ENCODE assay signal across 1 cellular context in the genomic region with DNA sequence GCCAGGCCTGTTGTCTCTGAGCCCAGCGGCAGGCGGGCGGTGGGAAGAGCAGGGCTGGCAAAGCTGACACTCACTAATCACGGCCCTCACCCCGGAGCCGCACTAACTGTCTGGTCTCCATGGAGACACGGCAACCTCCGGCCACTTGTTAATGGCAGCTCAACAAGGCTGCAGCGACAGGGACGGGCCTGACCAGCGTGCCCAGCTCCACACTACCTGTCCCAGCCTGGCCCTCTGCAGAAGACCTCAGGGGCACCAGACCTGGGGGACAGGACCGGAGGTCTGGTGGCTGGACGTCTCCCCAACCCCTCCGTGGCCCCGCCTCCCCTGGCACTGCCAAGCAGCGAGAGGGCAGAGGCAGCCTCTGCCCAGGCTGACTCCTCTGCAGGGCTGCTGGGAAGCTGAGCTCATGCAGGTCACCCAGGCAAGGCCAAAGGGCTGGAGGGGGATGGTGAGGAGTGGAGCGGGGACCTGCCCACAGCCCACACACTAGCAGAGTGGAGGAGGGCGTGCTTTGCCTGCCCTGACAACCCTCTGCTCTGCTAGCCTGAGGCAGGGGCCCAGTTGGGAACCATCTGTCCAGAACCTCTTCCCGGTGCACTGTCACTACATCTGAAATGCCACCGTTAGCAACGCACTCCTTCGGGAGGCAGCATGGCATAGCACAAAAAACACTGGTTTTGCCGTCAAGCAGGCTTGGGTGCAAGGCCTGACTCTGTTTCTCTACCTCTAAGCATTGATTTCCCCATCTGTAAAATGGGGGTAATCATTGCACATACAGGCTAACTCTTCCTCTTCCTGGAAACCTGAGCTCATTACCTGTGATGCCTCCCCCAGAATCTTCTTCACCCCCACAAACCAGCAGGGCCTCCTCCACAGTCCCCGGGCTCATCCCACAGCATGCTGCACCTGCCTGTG.
TF ChIP-seq lines count a peak whose summit lies in the region.

No MANE protein-coding gene starts in this region.

TF ChIP-seq in HepG2, 621 proteins besides CTCF, POLR2A, EP300 and RAD21 (continued from another document and continues in another):
- TF ChIP-seq TARDBP (CRISPR knock-in tag; IDR thresholded peaks at IDR 0.05) (no peak), WIZ (CRISPR knock-in tag; IDR thresholded peaks at IDR 0.05) (no peak), U2AF2 (IDR thresholded peaks at IDR 0.05; ENCODE audit: low read depth, low read length) (no peak), PAF1 (CRISPR knock-in tag; IDR thresholded peaks at IDR 0.05) (no peak), NRL (CRISPR knock-in tag; IDR thresholded peaks at IDR 0.05; ENCODE audit: borderline replicate concordance) (no peak), MYNN (CRISPR knock-in tag; IDR thresholded peaks at IDR 0.05; ENCODE audit: low read depth) (no peak), PRPF4 (IDR thresholded peaks at IDR 0.05; ENCODE audit: low read depth, low read length, poor library complexity, severe bottlenecking) (no peak), ZNF703 (CRISPR knock-in tag; IDR thresholded peaks at IDR 0.05; ENCODE audit: borderline replicate concordance) (no peak), CBFB (CRISPR knock-in tag; IDR thresholded peaks at IDR 0.05) (no peak), MAFF (IDR thresholded peaks at IDR 0.05; ENCODE audit: low read depth, low read length) (no peak), ZFP1 (CRISPR knock-in tag; IDR thresholded peaks at IDR 0.05) (no peak), HMGA1 (CRISPR knock-in tag; conservative IDR thresholded peaks at IDR 0.05) (no peak), PHF5A (CRISPR knock-in tag; IDR thresholded peaks at IDR 0.05; ENCODE audit: low read depth, unreplicated experiment) (no peak), RCOR2 (CRISPR knock-in tag; IDR thresholded peaks at IDR 0.05) (no peak), ARNT (IDR thresholded peaks at IDR 0.05) (no peak), ZNF709 (CRISPR knock-in tag; IDR thresholded peaks at IDR 0.05) (no peak), MTA1 (CRISPR knock-in tag; IDR thresholded peaks at IDR 0.05; ENCODE audit: borderline replicate concordance) (peak; percentile 73; the same call in 1 of the 2 replicates), SRSF1 (optimal IDR thresholded peaks at IDR 0.05; ENCODE audit: low read depth, low read length) (no peak), RBAK (CRISPR knock-in tag; IDR thresholded peaks at IDR 0.05) (no peak), ZNF577 (CRISPR knock-in tag; IDR thresholded peaks at IDR 0.05; ENCODE audit: borderline replicate concordance, low read depth) (no peak), MAZ (IDR thresholded peaks at IDR 0.05; ENCODE audit: borderline replicate concordance, low read depth, low read length) (no peak), MAZ (CRISPR knock-in tag; IDR thresholded peaks at IDR 0.05; ENCODE audit: low read depth) (peak; percentile 60; the same call in 1 of the 2 replicates), JUN (CRISPR knock-in tag; IDR thresholded peaks at IDR 0.05) (no peak), SUZ12 (IDR thresholded peaks at IDR 0.05; ENCODE audit: low read depth, low read length) (no peak), TBX2 (CRISPR knock-in tag; IDR thresholded peaks at IDR 0.05; ENCODE audit: borderline replicate concordance) (no peak; the same call in 1 of the 2 replicates), ZMYM4 (CRISPR knock-in tag; IDR thresholded peaks at IDR 0.05) (no peak), SP4 (CRISPR knock-in tag; IDR thresholded peaks at IDR 0.05) (peak; percentile 27; the same call in 1 of the 2 replicates)
- TF ChIP-seq, protein P1, sequence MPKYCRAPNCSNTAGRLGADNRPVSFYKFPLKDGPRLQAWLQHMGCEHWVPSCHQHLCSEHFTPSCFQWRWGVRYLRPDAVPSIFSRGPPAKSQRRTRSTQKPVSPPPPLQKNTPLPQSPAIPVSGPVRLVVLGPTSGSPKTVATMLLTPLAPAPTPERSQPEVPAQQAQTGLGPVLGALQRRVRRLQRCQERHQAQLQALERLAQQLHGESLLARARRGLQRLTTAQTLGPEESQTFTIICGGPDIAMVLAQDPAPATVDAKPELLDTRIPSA (CRISPR knock-in tag; IDR thresholded peaks at IDR 0.05; ENCODE audit: borderline replicate concordance) = no peak
- TF ChIP-seq, protein P2, sequence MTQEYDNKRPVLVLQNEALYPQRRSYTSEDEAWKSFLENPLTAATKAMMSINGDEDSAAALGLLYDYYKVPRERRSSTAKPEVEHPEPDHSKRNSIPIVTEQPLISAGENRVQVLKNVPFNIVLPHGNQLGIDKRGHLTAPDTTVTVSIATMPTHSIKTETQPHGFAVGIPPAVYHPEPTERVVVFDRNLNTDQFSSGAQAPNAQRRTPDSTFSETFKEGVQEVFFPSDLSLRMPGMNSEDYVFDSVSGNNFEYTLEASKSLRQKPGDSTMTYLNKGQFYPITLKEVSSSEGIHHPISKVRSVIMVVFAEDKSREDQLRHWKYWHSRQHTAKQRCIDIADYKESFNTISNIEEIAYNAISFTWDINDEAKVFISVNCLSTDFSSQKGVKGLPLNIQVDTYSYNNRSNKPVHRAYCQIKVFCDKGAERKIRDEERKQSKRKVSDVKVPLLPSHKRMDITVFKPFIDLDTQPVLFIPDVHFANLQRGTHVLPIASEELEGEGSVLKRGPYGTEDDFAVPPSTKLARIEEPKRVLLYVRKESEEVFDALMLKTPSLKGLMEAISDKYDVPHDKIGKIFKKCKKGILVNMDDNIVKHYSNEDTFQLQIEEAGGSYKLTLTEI (CRISPR knock-in tag; conservative IDR thresholded peaks at IDR 0.05) = no peak
- TF ChIP-seq, protein P3, sequence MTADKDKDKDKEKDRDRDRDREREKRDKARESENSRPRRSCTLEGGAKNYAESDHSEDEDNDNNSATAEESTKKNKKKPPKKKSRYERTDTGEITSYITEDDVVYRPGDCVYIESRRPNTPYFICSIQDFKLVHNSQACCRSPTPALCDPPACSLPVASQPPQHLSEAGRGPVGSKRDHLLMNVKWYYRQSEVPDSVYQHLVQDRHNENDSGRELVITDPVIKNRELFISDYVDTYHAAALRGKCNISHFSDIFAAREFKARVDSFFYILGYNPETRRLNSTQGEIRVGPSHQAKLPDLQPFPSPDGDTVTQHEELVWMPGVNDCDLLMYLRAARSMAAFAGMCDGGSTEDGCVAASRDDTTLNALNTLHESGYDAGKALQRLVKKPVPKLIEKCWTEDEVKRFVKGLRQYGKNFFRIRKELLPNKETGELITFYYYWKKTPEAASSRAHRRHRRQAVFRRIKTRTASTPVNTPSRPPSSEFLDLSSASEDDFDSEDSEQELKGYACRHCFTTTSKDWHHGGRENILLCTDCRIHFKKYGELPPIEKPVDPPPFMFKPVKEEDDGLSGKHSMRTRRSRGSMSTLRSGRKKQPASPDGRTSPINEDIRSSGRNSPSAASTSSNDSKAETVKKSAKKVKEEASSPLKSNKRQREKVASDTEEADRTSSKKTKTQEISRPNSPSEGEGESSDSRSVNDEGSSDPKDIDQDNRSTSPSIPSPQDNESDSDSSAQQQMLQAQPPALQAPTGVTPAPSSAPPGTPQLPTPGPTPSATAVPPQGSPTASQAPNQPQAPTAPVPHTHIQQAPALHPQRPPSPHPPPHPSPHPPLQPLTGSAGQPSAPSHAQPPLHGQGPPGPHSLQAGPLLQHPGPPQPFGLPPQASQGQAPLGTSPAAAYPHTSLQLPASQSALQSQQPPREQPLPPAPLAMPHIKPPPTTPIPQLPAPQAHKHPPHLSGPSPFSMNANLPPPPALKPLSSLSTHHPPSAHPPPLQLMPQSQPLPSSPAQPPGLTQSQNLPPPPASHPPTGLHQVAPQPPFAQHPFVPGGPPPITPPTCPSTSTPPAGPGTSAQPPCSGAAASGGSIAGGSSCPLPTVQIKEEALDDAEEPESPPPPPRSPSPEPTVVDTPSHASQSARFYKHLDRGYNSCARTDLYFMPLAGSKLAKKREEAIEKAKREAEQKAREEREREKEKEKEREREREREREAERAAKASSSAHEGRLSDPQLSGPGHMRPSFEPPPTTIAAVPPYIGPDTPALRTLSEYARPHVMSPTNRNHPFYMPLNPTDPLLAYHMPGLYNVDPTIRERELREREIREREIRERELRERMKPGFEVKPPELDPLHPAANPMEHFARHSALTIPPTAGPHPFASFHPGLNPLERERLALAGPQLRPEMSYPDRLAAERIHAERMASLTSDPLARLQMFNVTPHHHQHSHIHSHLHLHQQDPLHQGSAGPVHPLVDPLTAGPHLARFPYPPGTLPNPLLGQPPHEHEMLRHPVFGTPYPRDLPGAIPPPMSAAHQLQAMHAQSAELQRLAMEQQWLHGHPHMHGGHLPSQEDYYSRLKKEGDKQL (CRISPR knock-in tag; IDR thresholded peaks at IDR 0.05; ENCODE audit: low read depth) = no peak
- TF ChIP-seq, protein P4, sequence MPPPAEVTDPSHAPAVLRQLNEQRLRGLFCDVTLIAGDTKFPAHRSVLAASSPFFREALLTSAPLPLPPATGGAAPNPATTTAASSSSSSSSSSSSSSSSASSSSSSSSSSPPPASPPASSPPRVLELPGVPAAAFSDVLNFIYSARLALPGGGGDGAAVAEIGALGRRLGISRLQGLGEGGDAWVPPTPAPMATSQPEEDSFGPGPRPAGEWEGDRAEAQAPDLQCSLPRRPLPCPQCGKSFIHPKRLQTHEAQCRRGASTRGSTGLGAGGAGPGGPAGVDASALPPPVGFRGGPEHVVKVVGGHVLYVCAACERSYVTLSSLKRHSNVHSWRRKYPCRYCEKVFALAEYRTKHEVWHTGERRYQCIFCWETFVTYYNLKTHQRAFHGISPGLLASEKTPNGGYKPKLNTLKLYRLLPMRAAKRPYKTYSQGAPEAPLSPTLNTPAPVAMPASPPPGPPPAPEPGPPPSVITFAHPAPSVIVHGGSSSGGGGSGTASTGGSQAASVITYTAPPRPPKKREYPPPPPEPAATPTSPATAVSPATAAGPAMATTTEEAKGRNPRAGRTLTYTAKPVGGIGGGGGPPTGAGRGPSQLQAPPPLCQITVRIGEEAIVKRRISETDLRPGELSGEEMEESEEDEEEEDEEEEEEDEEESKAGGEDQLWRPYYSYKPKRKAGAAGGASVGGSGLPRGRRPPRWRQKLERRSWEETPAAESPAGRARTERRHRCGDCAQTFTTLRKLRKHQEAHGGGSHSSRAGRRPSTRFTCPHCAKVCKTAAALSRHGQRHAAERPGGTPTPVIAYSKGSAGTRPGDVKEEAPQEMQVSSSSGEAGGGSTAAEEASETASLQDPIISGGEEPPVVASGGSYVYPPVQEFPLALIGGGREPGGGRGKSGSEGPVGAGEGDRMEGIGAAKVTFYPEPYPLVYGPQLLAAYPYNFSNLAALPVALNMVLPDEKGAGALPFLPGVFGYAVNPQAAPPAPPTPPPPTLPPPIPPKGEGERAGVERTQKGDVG (CRISPR knock-in tag; IDR thresholded peaks at IDR 0.05; ENCODE audit: borderline replicate concordance) = 0 out of 2 replicates have a peak, but pooled peaks have one; percentile 36
- TF ChIP-seq, protein P5, sequence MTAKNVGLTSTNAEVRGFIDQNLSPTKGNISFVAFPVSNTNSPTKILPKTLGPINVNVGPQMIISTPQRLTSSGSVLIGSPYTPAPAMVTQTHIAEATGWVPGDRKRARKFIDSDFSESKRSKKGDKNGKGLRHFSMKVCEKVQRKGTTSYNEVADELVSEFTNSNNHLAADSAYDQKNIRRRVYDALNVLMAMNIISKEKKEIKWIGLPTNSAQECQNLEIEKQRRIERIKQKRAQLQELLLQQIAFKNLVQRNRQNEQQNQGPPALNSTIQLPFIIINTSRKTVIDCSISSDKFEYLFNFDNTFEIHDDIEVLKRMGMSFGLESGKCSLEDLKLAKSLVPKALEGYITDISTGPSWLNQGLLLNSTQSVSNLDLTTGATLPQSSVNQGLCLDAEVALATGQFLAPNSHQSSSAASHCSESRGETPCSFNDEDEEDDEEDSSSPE (CRISPR knock-in tag; IDR thresholded peaks at IDR 0.05) = no peak
- TF ChIP-seq, protein P6, sequence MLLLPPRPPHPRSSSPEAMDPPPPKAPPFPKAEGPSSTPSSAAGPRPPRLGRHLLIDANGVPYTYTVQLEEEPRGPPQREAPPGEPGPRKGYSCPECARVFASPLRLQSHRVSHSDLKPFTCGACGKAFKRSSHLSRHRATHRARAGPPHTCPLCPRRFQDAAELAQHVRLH (CRISPR knock-in tag; IDR thresholded peaks at IDR 0.05; ENCODE audit: borderline replicate concordance, low read depth) = no peak
- TF ChIP-seq, protein P7, sequence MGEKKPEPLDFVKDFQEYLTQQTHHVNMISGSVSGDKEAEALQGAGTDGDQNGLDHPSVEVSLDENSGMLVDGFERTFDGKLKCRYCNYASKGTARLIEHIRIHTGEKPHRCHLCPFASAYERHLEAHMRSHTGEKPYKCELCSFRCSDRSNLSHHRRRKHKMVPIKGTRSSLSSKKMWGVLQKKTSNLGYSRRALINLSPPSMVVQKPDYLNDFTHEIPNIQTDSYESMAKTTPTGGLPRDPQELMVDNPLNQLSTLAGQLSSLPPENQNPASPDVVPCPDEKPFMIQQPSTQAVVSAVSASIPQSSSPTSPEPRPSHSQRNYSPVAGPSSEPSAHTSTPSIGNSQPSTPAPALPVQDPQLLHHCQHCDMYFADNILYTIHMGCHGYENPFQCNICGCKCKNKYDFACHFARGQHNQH (CRISPR knock-in tag; IDR thresholded peaks at IDR 0.05) = no peak
- TF ChIP-seq, protein P8, sequence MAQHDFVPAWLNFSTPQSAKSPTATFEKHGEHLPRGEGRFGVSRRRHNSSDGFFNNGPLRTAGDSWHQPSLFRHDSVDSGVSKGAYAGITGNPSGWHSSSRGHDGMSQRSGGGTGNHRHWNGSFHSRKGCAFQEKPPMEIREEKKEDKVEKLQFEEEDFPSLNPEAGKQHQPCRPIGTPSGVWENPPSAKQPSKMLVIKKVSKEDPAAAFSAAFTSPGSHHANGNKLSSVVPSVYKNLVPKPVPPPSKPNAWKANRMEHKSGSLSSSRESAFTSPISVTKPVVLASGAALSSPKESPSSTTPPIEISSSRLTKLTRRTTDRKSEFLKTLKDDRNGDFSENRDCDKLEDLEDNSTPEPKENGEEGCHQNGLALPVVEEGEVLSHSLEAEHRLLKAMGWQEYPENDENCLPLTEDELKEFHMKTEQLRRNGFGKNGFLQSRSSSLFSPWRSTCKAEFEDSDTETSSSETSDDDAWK (CRISPR knock-in tag; IDR thresholded peaks at IDR 0.05) = no peak
- TF ChIP-seq, protein P9, sequence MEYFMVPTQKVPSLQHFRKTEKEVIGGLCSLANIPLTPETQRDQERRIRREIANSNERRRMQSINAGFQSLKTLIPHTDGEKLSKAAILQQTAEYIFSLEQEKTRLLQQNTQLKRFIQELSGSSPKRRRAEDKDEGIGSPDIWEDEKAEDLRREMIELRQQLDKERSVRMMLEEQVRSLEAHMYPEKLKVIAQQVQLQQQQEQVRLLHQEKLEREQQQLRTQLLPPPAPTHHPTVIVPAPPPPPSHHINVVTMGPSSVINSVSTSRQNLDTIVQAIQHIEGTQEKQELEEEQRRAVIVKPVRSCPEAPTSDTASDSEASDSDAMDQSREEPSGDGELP (IDR thresholded peaks at IDR 0.05; ENCODE audit: borderline replicate concordance, low read depth) = no peak
- TF ChIP-seq, protein P10, sequence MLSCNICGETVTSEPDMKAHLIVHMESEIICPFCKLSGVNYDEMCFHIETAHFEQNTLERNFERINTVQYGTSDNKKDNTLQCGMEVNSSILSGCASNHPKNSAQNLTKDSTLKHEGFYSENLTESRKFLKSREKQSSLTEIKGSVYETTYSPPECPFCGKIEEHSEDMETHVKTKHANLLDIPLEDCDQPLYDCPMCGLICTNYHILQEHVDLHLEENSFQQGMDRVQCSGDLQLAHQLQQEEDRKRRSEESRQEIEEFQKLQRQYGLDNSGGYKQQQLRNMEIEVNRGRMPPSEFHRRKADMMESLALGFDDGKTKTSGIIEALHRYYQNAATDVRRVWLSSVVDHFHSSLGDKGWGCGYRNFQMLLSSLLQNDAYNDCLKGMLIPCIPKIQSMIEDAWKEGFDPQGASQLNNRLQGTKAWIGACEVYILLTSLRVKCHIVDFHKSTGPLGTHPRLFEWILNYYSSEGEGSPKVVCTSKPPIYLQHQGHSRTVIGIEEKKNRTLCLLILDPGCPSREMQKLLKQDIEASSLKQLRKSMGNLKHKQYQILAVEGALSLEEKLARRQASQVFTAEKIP (CRISPR knock-in tag; IDR thresholded peaks at IDR 0.05; ENCODE audit: borderline replicate concordance) = no peak
